Comparison of ENCODE assay signal across 16 cellular contexts in genomic region chr2:40287201-40287600, GRCh38.
DNase-seq lines count a peak whose midpoint lies in the region; ATAC-seq and TF ChIP-seq lines count a peak whose summit lies in the region.
"Had no signal": no experiment of that assay in that cellular context is flagged by ENCODE, and none has a peak within 500 bp of the region (broad histone marks: within the 10 kb centered on the region; RNA-seq: fewer than 3 reads in every experiment).

No MANE protein-coding gene starts in this region.

- in situ Hi-C loops in gastrocnemius medialis (cut with MboI; ENCODE audit: low sequenced_read_pairs in 4 of 4): no loop called here

- H3K27ac ChIP-seq in gastrocnemius medialis: no peak overlapping the region
- H3K27ac ChIP-seq: suprapubic skin had no signal

- H3K4me3 ChIP-seq in fibroblast of pulmonary artery (replicated peaks; ENCODE audit: low read depth, low read length) (no peak overlapping the region), gastrocnemius medialis (no peak overlapping the region)
- H3K4me3 ChIP-seq: suprapubic skin had no signal

- no peak for TF ChIP-seq CTCF in fibroblast of pulmonary artery (IDR thresholded peaks at IDR 0.05; ENCODE audit: low read length, missing control alignments)
- TF ChIP-seq CTCF in gastrocnemius medialis (IDR thresholded peaks at IDR 0.05 in 4 of 5, conservative IDR thresholded peaks at IDR 0.05 in 1 of 5): no peak

- intact Hi-C loops in gastrocnemius medialis (cut with DNase I; ENCODE audit: low total_unique reads): no loop called here

- peak; percentile 7 for DNase-seq in DMS153 treated with DMSO at 0.1 percent for 48 hours (lab: John Stamatoyannopoulos, UW; ENCODE audit: unreplicated experiment)
- peak in 2 of 3 experiments; percentile 43 to 82 for DNase-seq in NCI-H1417 (lab: John Stamatoyannopoulos, UW)
- peak; percentile 21 for DNase-seq in NCI-H748 treated with DMSO at 0.1 percent for 48 hours (lab: John Stamatoyannopoulos, UW)
- peak; percentile 31 for DNase-seq in fibroblast of pulmonary artery (ENCODE audit: low read depth)
- no peak for DNase-seq in SKM-1 (lab: John Stamatoyannopoulos, UW; ENCODE audit: unreplicated experiment)
- no peak for DNase-seq in gastrocnemius medialis
- DNase-seq: DMS53; kidney glomerular epithelial cell; midbrain; SK-N-SH; stimulated activated CD4-positive, alpha-beta T cell treated with anti-CD3 and anti-CD28 coated beads, Interleukin-2, amount 100 ng/mL, for 48 hours had no signal

- TF ChIP-seq POLR2A in gastrocnemius medialis (IDR thresholded peaks at IDR 0.05): no peak

- H3K36me3 ChIP-seq in gastrocnemius medialis: no peaks in the 10 kb centered on the region
- H3K36me3 ChIP-seq: suprapubic skin had no signal

- no peaks in the 10 kb centered on the region for H3K9me3 ChIP-seq in gastrocnemius medialis
- H3K9me3 ChIP-seq: SK-N-SH, suprapubic skin had no signal

- no peak for ATAC-seq in GM19324 (IDR thresholded peaks at IDR 0.05; ENCODE audit: low FRiP score, unreplicated experiment)
- ATAC-seq in gastrocnemius medialis: no peak
- ATAC-seq: HCT116, Panc1, sciatic nerve had no signal

- peaks cover 8 to 19% of the 10 kb centered on the region in 2 donors for H3K4me1 ChIP-seq in gastrocnemius medialis

- H3K27me3 ChIP-seq in gastrocnemius medialis: no peaks in the 10 kb centered on the region
- H3K27me3 ChIP-seq: suprapubic skin had no signal

Comparison
In these comparisons a context has a peak if more than half of its experiments do, and no peak if none do; other contexts are left out.
1. DNase-seq: peak in DMS153 treated with DMSO at 0.1 percent for 48 hours (single experiment), NCI-H1417 (2 of 3), NCI-H748 treated with DMSO at 0.1 percent for 48 hours (single experiment) and fibroblast of pulmonary artery (single experiment); none in SKM-1 (single experiment) and gastrocnemius medialis (0 of 2).